In genomic region chr10:53025172-53025651, GRCh38 we compare ENCODE assay signal across 11 cellular contexts.
DNase-seq lines count a peak whose midpoint lies in the region; ATAC-seq, FAIRE-seq and TF ChIP-seq lines count a peak whose summit lies in the region.
"Had no signal": no experiment of that assay in that cellular context is flagged by ENCODE, and none has a peak within 500 bp of the region (broad histone marks: within the 10 kb centered on the region; RNA-seq: fewer than 3 reads in every experiment).

No MANE protein-coding gene starts in this region.

- DNase-seq in EL (peak; percentile 7), KBM-7 (peak; percentile 51), epithelial cell of esophagus (ENCODE audit: low read depth) (no peak), pancreas (no peak), NCI-H187 (lab: John Stamatoyannopoulos, UW) (no peak)
- DNase-seq in stimulated activated CD4-positive, alpha-beta T cell treated with anti-CD3 and anti-CD28 coated beads, Interleukin-12 subunit alpha, Interleukin-12 subunit beta, amount 100 ng/mL, for 4 hours, result no peak
- DNase-seq in NK-92 treated with Interleukin-12 subunit alpha and Interleukin-12 subunit beta, amount 100 ng/mL, for 24 hours (lab: John Stamatoyannopoulos, UW), result no peak
- DNase-seq: NCI-H1930, SW 1271 had no signal

- intact Hi-C loops in pancreas (cut with DNase I), result no loop called here

- peak in 3 of 4 donors; percentile 34 to 79 (median 67) for ATAC-seq in pancreas
- no peak for ATAC-seq in GM19467 (IDR thresholded peaks at IDR 0.05; ENCODE audit: unreplicated experiment)

- in situ Hi-C loops in KBM-7 (cut with MboI; ENCODE audit: low pct_unique_long_range_greater_than_20kb, low sequenced_read_pairs), result no loop called here

- no peaks in the 10 kb centered on the region for H3K4me1 ChIP-seq in pancreas

- H3K9me3 ChIP-seq in pancreas, result no peaks in the 10 kb centered on the region

- WGBS in pancreas, 2 donors, result 0 to 3% methylated on average over 9 of the region's 9 CpGs

- no peaks in the 10 kb centered on the region for H3K27me3 ChIP-seq in pancreas

- TF ChIP-seq CTCF in epithelial cell of esophagus (IDR thresholded peaks at IDR 0.05; ENCODE audit: insufficient read depth, low read depth, low read length, missing control alignments), result no peak
- TF ChIP-seq CTCF in pancreas (IDR thresholded peaks at IDR 0.05), result no peak

- H3K4me3 ChIP-seq in epithelial cell of esophagus (ENCODE audit: low read length) (peak overlapping the region; percentile 7), pancreas (peak overlapping the region in 2 of 4 donors; percentile 22 to 29)

- H3K27ac ChIP-seq in pancreas, result peak overlapping the region in 1 of 4 donors; percentile 44

- H3K36me3 ChIP-seq in pancreas, result no peaks in the 10 kb centered on the region

- FAIRE-seq in pancreas (lab: Jason Lieb, UNC), result no peak
- FAIRE-seq: endometrium had no signal

Comparison
In these comparisons a context has a peak if more than half of its experiments do, and no peak if none do; other contexts are left out.
1. DNase-seq: peak in EL (single experiment) and KBM-7 (single experiment); none in epithelial cell of esophagus (single experiment), pancreas (0 of 6), stimulated activated CD4-positive, alpha-beta T cell treated with anti-CD3 and anti-CD28 coated beads, Interleukin-12 subunit alpha, Interleukin-12 subunit beta, amount 100 ng/mL, for 4 hours (single experiment), NK-92 treated with Interleukin-12 subunit alpha and Interleukin-12 subunit beta, amount 100 ng/mL, for 24 hours (single experiment) and NCI-H187 (0 of 2).